8 cellular contexts compared by ENCODE assay signal in genomic region chr20:32574296-32575226, GRCh38. TPM values are rescaled to one million over a fixed set of nuclear protein-coding genes. Genes with fewer than 3 reads are reported as not detected.
DNase-seq lines count a peak whose midpoint lies in the region; ATAC-seq, FAIRE-seq and TF ChIP-seq lines count a peak whose summit lies in the region.

No MANE protein-coding gene starts in this region.

- TF ChIP-seq CTCF in mesothelial cell of epicardium (IDR thresholded peaks at IDR 0.05; ENCODE audit: unreplicated experiment) (no peak), D721Med (IDR thresholded peaks at IDR 0.05; ENCODE audit: insufficient read depth, missing control alignments) (no peak)

- no peak for ATAC-seq in HG03175 (IDR thresholded peaks at IDR 0.05; ENCODE audit: unreplicated experiment)

- peaks cover 13% of the 10 kb centered on the region for H3K4me1 Mint-ChIP-seq in mesothelial cell of epicardium

- H3K4me1 ChIP-seq in NT2/D1 (ENCODE audit: insufficient read depth, insufficient read length), result peaks cover 28% of the 10 kb centered on the region

- no peaks in the 10 kb centered on the region for H3K9me3 ChIP-seq in NT2/D1 (ENCODE audit: insufficient read depth, low read length)

- H3K4me3 Mint-ChIP-seq in mesothelial cell of epicardium, result no peak overlapping the region

- no peaks in the 10 kb centered on the region for H3K27me3 ChIP-seq in NT2/D1 (ENCODE audit: insufficient read depth, insufficient read length)

- FAIRE-seq in D721Med (lab: Jason Lieb, UNC), result no peak

- H3K9me3 Mint-ChIP-seq in mesothelial cell of epicardium, result no peaks in the 10 kb centered on the region

- peak overlapping the region; percentile 77 for H3K27ac Mint-ChIP-seq in mesothelial cell of epicardium

- H3K36me3 ChIP-seq in NT2/D1 (ENCODE audit: insufficient read depth, insufficient read length, low read length), result no peaks in the 10 kb centered on the region

- peak overlapping the region; percentile 70 for H3K9ac ChIP-seq in NT2/D1 (ENCODE audit: insufficient read length, low read depth)

- no peak overlapping the region for H3K4me3 ChIP-seq in NT2/D1 (ENCODE audit: insufficient read length, low read depth)

- H3K27me3 Mint-ChIP-seq in mesothelial cell of epicardium (ENCODE audit: low read depth), result no peaks in the 10 kb centered on the region

- no peaks in the 10 kb centered on the region for H3K36me3 Mint-ChIP-seq in mesothelial cell of epicardium

- DNase-seq in GDM1 (lab: John Stamatoyannopoulos, UW) (peak; percentile 71), NT2/D1 (ENCODE audit: low read depth, low spot score) (no peak), amniotic epithelial cell (ENCODE audit: low read depth) (peak; percentile 92), mesothelial cell of epicardium (ENCODE audit: low spot score in 2 of 2, unreplicated experiment in 2 of 2) (peak in 1 of 2 experiments; percentile 54), D721Med (ENCODE audit: insufficient read length, low spot score) (no peak), globus pallidus (ENCODE audit: low spot score) (no peak), SW480 (ENCODE audit: low spot score) (no peak)

RNA-seq across cellular contexts. Expression of gene NOL4L, which starts 10.6 kb away (rescaled TPM):
- total RNA-seq in mesothelial cell of epicardium, result 90.6 to 93.7 TPM (median 91.3 TPM) in 3 replicates

Comparison
In these comparisons a context has a peak if more than half of its experiments do, and no peak if none do; other contexts are left out.
1. DNase-seq: peak in GDM1 (single experiment) and amniotic epithelial cell (single experiment); none in NT2/D1 (single experiment), D721Med (single experiment), globus pallidus (single experiment) and SW480 (single experiment).